ENCODE assay signal across 1 cellular context in the genomic region with DNA sequence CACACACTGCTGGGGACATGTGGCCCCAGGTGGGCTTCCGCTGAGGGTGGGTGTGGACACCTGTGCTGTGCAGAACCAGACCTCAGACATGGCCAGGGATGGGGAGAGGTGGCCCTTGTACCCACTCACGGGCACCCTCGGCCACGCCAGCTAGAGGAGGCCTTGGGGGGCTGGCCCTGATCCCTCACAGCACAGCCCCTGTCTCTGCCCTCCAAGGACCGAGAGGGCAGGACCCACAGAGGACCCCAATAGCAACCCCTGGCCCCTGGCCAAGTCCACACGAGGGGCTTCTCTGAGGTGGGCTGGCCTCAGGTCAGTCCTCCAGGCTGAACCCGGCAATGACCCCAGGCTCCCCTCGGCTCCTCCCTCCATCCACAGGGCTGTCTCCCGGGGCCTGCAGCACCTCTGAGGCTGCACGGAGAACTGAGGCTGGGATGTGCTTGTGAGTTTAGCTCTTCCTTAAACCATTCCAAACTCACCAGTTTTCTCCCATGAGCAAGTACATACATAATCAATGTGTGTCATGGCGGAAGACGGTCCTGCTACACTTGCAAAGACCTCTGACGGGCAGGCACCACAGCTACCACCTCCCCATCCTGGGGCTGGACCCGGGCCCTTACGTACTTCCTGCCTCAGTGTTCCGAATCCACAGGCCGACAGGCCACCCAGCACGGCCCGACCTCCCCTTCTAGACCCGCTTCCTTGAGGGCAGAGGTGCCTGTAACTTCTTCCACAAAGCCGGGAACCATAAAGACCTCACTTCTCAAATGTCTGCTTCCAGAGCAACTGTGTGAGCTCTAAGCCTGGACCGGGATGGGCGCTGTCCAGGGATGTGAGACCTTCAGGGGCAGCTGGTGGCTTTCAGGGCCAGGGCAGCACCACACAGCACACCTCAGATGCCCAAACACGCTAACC.
TF ChIP-seq lines count a peak whose summit lies in the region.

No MANE protein-coding gene starts in this region.

TF ChIP-seq in GM23338, 12 proteins besides CTCF, POLR2A, EP300 and RAD21 (continued from another document):
- TF ChIP-seq, protein P1, sequence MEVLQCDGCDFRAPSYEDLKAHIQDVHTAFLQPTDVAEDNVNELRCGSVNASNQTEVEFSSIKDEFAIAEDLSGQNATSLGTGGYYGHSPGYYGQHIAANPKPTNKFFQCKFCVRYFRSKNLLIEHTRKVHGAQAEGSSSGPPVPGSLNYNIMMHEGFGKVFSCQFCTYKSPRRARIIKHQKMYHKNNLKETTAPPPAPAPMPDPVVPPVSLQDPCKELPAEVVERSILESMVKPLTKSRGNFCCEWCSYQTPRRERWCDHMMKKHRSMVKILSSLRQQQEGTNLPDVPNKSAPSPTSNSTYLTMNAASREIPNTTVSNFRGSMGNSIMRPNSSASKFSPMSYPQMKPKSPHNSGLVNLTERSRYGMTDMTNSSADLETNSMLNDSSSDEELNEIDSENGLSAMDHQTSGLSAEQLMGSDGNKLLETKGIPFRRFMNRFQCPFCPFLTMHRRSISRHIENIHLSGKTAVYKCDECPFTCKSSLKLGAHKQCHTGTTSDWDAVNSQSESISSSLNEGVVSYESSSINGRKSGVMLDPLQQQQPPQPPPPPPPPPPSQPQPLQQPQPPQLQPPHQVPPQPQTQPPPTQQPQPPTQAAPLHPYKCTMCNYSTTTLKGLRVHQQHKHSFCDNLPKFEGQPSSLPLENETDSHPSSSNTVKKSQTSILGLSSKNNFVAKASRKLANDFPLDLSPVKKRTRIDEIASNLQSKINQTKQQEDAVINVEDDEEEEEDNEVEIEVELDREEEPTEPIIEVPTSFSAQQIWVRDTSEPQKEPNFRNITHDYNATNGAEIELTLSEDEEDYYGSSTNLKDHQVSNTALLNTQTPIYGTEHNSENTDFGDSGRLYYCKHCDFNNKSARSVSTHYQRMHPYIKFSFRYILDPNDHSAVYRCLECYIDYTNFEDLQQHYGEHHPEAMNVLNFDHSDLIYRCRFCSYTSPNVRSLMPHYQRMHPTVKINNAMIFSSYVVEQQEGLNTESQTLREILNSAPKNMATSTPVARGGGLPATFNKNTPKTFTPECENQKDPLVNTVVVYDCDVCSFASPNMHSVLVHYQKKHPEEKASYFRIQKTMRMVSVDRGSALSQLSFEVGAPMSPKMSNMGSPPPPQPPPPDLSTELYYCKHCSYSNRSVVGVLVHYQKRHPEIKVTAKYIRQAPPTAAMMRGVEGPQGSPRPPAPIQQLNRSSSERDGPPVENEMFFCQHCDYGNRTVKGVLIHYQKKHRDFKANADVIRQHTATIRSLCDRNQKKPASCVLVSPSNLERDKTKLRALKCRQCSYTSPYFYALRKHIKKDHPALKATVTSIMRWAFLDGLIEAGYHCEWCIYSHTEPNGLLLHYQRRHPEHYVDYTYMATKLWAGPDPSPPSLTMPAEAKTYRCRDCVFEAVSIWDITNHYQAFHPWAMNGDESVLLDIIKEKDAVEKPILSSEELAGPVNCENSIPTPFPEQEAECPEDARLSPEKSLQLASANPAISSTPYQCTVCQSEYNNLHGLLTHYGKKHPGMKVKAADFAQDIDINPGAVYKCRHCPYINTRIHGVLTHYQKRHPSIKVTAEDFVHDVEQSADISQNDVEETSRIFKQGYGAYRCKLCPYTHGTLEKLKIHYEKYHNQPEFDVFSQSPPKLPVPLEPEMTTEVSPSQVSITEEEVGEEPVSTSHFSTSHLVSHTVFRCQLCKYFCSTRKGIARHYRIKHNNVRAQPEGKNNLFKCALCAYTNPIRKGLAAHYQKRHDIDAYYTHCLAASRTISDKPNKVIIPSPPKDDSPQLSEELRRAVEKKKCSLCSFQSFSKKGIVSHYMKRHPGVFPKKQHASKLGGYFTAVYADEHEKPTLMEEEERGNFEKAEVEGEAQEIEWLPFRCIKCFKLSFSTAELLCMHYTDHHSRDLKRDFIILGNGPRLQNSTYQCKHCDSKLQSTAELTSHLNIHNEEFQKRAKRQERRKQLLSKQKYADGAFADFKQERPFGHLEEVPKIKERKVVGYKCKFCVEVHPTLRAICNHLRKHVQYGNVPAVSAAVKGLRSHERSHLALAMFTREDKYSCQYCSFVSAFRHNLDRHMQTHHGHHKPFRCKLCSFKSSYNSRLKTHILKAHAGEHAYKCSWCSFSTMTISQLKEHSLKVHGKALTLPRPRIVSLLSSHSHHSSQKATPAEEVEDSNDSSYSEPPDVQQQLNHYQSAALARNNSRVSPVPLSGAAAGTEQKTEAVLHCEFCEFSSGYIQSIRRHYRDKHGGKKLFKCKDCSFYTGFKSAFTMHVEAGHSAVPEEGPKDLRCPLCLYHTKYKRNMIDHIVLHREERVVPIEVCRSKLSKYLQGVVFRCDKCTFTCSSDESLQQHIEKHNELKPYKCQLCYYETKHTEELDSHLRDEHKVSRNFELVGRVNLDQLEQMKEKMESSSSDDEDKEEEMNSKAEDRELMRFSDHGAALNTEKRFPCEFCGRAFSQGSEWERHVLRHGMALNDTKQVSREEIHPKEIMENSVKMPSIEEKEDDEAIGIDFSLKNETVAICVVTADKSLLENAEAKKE (CRISPR knock-in tag; IDR thresholded peaks at IDR 0.05): no peak
- no peak for TF ChIP-seq ZNF331 (CRISPR knock-in tag; IDR thresholded peaks at IDR 0.05; ENCODE audit: low read depth)
